20 cellular contexts compared by ENCODE assay signal in genomic region chr11:106161775-106162174, GRCh38.
DNase-seq lines count a peak whose midpoint lies in the region; ATAC-seq and TF ChIP-seq lines count a peak whose summit lies in the region.
"Had no signal": no experiment of that assay in that cellular context is flagged by ENCODE, and none has a peak within 500 bp of the region (broad histone marks: within the 10 kb centered on the region; RNA-seq: fewer than 3 reads in every experiment).

No MANE protein-coding gene starts in this region.

- no peak overlapping the region for H3K27ac ChIP-seq in GM23248
- H3K27ac ChIP-seq in stomach smooth muscle (ENCODE audit: low read length): peak overlapping the region; percentile 38

- H3K9me2 ChIP-seq in GM23248 (ENCODE audit: insufficient read depth): no peaks in the 10 kb centered on the region

- peak; percentile 9 for DNase-seq in GM23248
- peak; percentile 69 for DNase-seq in epithelial cell of esophagus (ENCODE audit: low read depth)
- DNase-seq in kidney tubule cell (ENCODE audit: low spot score): peak; percentile 41
- DNase-seq in NCI-H2029 (lab: John Stamatoyannopoulos, UW): no peak
- DNase-seq: BE2C; EL; GF-D8; KBM-7; NCI-H1092 treated with DMSO at 0.1 percent for 48 hours; NCI-H1436 treated with DMSO at 0.1 percent for 48 hours; NCI-H2029 treated with DMSO at 0.1 percent for 48 hours; NCI-H226; NCI-H524; NCI-H774; NK-92 treated with Interleukin-12 subunit alpha and Interleukin-12 subunit beta, amount 100 ng/mL, for 24 hours; Peyer's patch had no signal

- 0 out of 2 replicates have a peak, but pooled peaks cover 2% of the 10 kb centered on the region for H3K4me1 ChIP-seq in GM23248 (ENCODE audit: insufficient read depth)
- no peaks in the 10 kb centered on the region for H3K4me1 ChIP-seq in stomach smooth muscle (ENCODE audit: control insufficient read depth, insufficient read depth, low read length)
- H3K4me1 ChIP-seq: BE2C had no signal

- no peak overlapping the region for H2AFZ ChIP-seq in GM23248

- H3K9ac ChIP-seq in GM23248 (no peak overlapping the region), stomach smooth muscle (ENCODE audit: low read length in 2 of 2) (no peak overlapping the region)

- H3K79me2 ChIP-seq in GM23248 (ENCODE audit: insufficient read depth): no peaks in the 10 kb centered on the region

- H3K27me3 ChIP-seq in GM23248 (replicated peaks; ENCODE audit: insufficient read depth) (no peaks in the 10 kb centered on the region), stomach smooth muscle (ENCODE audit: control insufficient read depth in 1 of 2, insufficient read depth in 2 of 2, low read length in 2 of 2) (no peaks in the 10 kb centered on the region)
- H3K27me3 ChIP-seq: BE2C, Peyer's patch had no signal

- ATAC-seq in GM21529 (IDR thresholded peaks at IDR 0.05; ENCODE audit: unreplicated experiment) (no peak), GM18517 (IDR thresholded peaks at IDR 0.05; ENCODE audit: unreplicated experiment) (no peak)
- ATAC-seq: SK-N-SH treated with all-trans-retinoic acid at 6 μM for 48 hours had no signal

- H4K20me1 ChIP-seq in GM23248 (ENCODE audit: insufficient read depth): no peaks in the 10 kb centered on the region

- H3K36me3 ChIP-seq in GM23248 (ENCODE audit: low read depth) (no peaks in the 10 kb centered on the region), stomach smooth muscle (ENCODE audit: control insufficient read depth in 2 of 2, insufficient read depth in 2 of 2, low read length in 2 of 2) (no peaks in the 10 kb centered on the region)
- H3K36me3 ChIP-seq: BE2C, Peyer's patch had no signal

- WGBS in GM23248 (ENCODE audit: low coverage in 1 of 2, low lambda C conversion rate in 2 of 2, missing lambda C conversion rate in 2 of 2), 2 experiments: 22 to 57% methylated on average over 2 of the region's 2 CpGs

- H3F3A ChIP-seq in GM23248 (ENCODE audit: insufficient read depth): no peaks in the 10 kb centered on the region

- H3K4me3 ChIP-seq in GM23248: no peak overlapping the region
- H3K4me3 ChIP-seq in epithelial cell of esophagus (ENCODE audit: low read length): no peak overlapping the region
- H3K4me3 ChIP-seq in stomach smooth muscle (ENCODE audit: low read length in 2 of 2): peak overlapping the region in 1 of 2 donors; percentile 20
- H3K4me3 ChIP-seq: Peyer's patch had no signal

- in situ Hi-C loops in GM23248 (cut with MboI): loop anchor here (25.0 kb wide), 2 partner anchors 426 to 851 kb away; partner anchors contain the start of gene GUCY1A2

- H3K4me2 ChIP-seq in GM23248 (ENCODE audit: unreplicated experiment): no peak overlapping the region

- H3K9me3 ChIP-seq in GM23248 (ENCODE audit: low read depth) (no peaks in the 10 kb centered on the region), stomach smooth muscle (ENCODE audit: control insufficient read depth in 2 of 2, low read length in 2 of 2) (peaks cover 1 to 3% of the 10 kb centered on the region in 2 donors)
- H3K9me3 ChIP-seq: BE2C had no signal

- TF ChIP-seq CTCF in epithelial cell of esophagus (IDR thresholded peaks at IDR 0.05; ENCODE audit: insufficient read depth, low read depth, low read length, missing control alignments): no peak
